In the genomic region with DNA sequence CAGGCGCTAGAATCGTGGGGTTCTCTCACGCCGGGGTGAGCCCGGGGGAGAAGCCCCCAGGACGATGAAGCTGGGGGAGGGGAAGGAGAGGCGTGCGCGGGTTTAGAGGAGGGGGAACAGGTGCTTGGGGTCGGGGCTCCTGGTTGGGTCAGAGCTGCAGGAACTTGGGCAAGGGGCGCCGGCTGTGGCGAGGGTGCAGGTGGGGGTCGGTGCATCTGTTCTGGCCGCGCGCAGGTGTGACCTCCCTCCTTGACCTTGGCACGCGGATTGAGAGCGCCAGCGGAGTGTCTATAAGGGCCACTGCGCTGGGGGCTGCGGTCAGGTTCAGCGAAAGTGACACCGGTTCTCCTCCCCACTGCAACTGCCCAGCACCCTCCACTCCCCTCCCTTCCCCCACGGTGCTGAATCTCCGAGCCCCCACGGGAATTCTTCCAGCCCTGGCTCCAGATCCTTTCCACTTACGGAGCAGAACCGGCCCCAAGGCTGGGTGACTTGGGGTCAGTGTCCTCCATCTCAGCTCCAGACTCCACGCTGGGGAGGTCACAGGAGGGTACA, we compare ENCODE assay signal across 8 cellular contexts. TPM values are rescaled to one million over a fixed set of nuclear protein-coding genes. Genes with fewer than 3 reads are reported as not detected.
DNase-seq lines count a peak whose midpoint lies in the region; ATAC-seq, FAIRE-seq and TF ChIP-seq lines count a peak whose summit lies in the region.

No MANE protein-coding gene starts in this region.

- H3K4me3 ChIP-seq in endothelial cell of umbilical vein (replicated peaks in 1 of 3; ENCODE audit: insufficient read depth in 1 of 3, low read depth in 1 of 3, low read length in 3 of 3) = peak overlapping the region; percentile 26 to 41 (median 36)
- H3K4me3 ChIP-seq in vagina = peak overlapping the region; percentile 59 to 93

- peak overlapping the region in 1 of 2 donors; percentile 34 for H3K27ac Mint-ChIP-seq in T-cell

- TF ChIP-seq POLR2A in endothelial cell of umbilical vein (IDR thresholded peaks at IDR 0.05; ENCODE audit: low read depth, low read length) (no peak), vagina (IDR thresholded peaks at IDR 0.05) (no peak)

- ATAC-seq in T-cell (replicated peaks in 1 of 4) (no peak), foreskin keratinocyte (no peak), HG02642 (IDR thresholded peaks at IDR 0.05; ENCODE audit: poor library complexity, unreplicated experiment) (no peak)

- dilution Hi-C loops in endothelial cell of umbilical vein (cut with MboI; ENCODE audit: extremely low pct_ligation_motif_present, low sequenced_read_pairs) = no loop called here

- DNase-seq in activated CD8-positive, alpha-beta memory T cell treated with anti-CD3 and anti-CD28 coated beads, Interleukin-2, amount 50 U/mL, for 48 hours = peak; percentile 54
- DNase-seq in activated CD8-positive, alpha-beta memory T cell treated with anti-CD3 and anti-CD28 coated beads, Interleukin-2, amount 50 U/mL, for 4 hours = no peak
- peak in 2 of 34 experiments; percentile 2 to 13 for DNase-seq in T-cell
- no peak for DNase-seq in endothelial cell of umbilical vein (ENCODE audit: low read depth, low spot score)
- DNase-seq in myocyte (ENCODE audit: low read depth) = peak; percentile 79
- no peak for DNase-seq in vagina (ENCODE audit: extremely low spot score in 2 of 2)
- DNase-seq in foreskin keratinocyte = no peak

- H3K36me3 ChIP-seq in endothelial cell of umbilical vein (ENCODE audit: control insufficient read depth in 2 of 2, extremely low read depth in 1 of 2, insufficient read depth in 2 of 2, low read length in 2 of 2) = peaks cover 0 to 4% of the 10 kb centered on the region in 2 experiments
- H3K36me3 ChIP-seq in vagina = no peaks in the 10 kb centered on the region

- H3K79me2 ChIP-seq in endothelial cell of umbilical vein (ENCODE audit: control insufficient read depth, insufficient read depth, low read length) = peaks cover 27% of the 10 kb centered on the region

- FAIRE-seq in endothelial cell of umbilical vein (lab: Jason Lieb, UNC) = no peak

- POLR2A ChIA-PET in T-cell (lab: Charles Lee) = interaction anchor here (0.5 to 1.1 kb wide), 3 partner anchors 118 to 1198 kb away, joined by 3 to 7 read pairs (median 3); partner anchors contain the start of gene CALR3 (in 1 of the 2)
- POLR2A ChIA-PET in endothelial cell of umbilical vein (lab: Charles Lee) = interaction anchor here (0.7 kb wide), 1 partner anchor 15 kb away, joined by 8 read pairs; no protein-coding TSS in a partner anchor

- TF ChIP-seq CTCF in endothelial cell of umbilical vein (IDR thresholded peaks at IDR 0.05; ENCODE audit: extremely low read depth in 1 of 2, insufficient read depth in 1 of 2, low read depth in 1 of 2, low read length in 2 of 2) = no peak
- no peak for TF ChIP-seq CTCF in vagina (IDR thresholded peaks at IDR 0.05)
- no peak for TF ChIP-seq CTCF in foreskin keratinocyte (conservative IDR thresholded peaks at IDR 0.05)

- H3K9ac ChIP-seq in endothelial cell of umbilical vein (replicated peaks; ENCODE audit: extremely low read depth, insufficient read depth, low read length) = peak overlapping the region; percentile 13

- H3K4me1 ChIP-seq in endothelial cell of umbilical vein (ENCODE audit: control insufficient read depth, extremely low read depth, insufficient read depth, low read length) (peaks cover 16% of the 10 kb centered on the region), vagina (peaks cover 38% of the 10 kb centered on the region), foreskin keratinocyte (no peaks in the 10 kb centered on the region)

- BruUV-seq in endothelial cell of umbilical vein (replicated peaks; lab: Mats Ljungman, UMichigan) = no TSS peak

- H2AFZ ChIP-seq in endothelial cell of umbilical vein (ENCODE audit: low read depth, low read length) = peak overlapping the region; percentile 83

- intact Hi-C loops in endothelial cell of umbilical vein (cut with micrococcal nuclease) = no loop called here
- intact Hi-C loops in vagina (cut with DNase I) = no loop called here

- H3K9me3 Mint-ChIP-seq in T-cell = no peaks in the 10 kb centered on the region

- no peaks in the 10 kb centered on the region for H3K27me3 Mint-ChIP-seq in T-cell

- H3K27ac ChIP-seq in endothelial cell of umbilical vein (ENCODE audit: insufficient read depth, low read depth, low read length) (no peak overlapping the region), vagina (peak overlapping the region; percentile 36), foreskin keratinocyte (no peak overlapping the region)

- peak overlapping the region; percentile 87 for H3K4me2 ChIP-seq in endothelial cell of umbilical vein (ENCODE audit: insufficient read depth, low read length)

- peak overlapping the region; percentile 75 to 93 (median 80) for H3K4me3 Mint-ChIP-seq in T-cell

- CTCF ChIA-PET in T-cell (lab: Charles Lee) = interaction anchor here (0.6 to 1.1 kb wide), 4 partner anchors 7 to 648 kb away, joined by 3 to 8 read pairs (median 3); partner anchors contain the start of gene DDA1 (in 1 of the 2)
- CTCF ChIA-PET in endothelial cell of umbilical vein (lab: Charles Lee) = interaction anchor here (0.7 to 2.6 kb wide), 4 partner anchors 13 to 772 kb away, joined by 3 to 8 read pairs (median 4); no protein-coding TSS in a partner anchor

- peaks cover 28 to 44% (median 36%) of the 10 kb centered on the region in 3 donors for H3K4me1 Mint-ChIP-seq in T-cell

- H3K27me3 ChIP-seq in endothelial cell of umbilical vein (ENCODE audit: control insufficient read depth in 2 of 2, insufficient read depth in 2 of 2, low read length in 2 of 2) (no peaks in the 10 kb centered on the region), vagina (no peaks in the 10 kb centered on the region), foreskin keratinocyte (peaks cover 3% of the 10 kb centered on the region)

- peaks cover 11% of the 10 kb centered on the region for H3K36me3 Mint-ChIP-seq in T-cell

- no peaks in the 10 kb centered on the region for H3K9me3 ChIP-seq in endothelial cell of umbilical vein (replicated peaks; ENCODE audit: control insufficient read depth, insufficient read depth, low read length)
- H3K9me3 ChIP-seq in vagina = no peaks in the 10 kb centered on the region

- H3K9me1 ChIP-seq in endothelial cell of umbilical vein (replicated peaks; ENCODE audit: control insufficient read depth, extremely low read depth, insufficient read depth, low read length) = no peaks in the 10 kb centered on the region

- peaks cover 2% of the 10 kb centered on the region for H4K20me1 ChIP-seq in endothelial cell of umbilical vein (replicated peaks; ENCODE audit: control insufficient read depth, extremely low read depth, insufficient read depth, low read length)

RNA-seq across cellular contexts. Expression of gene TMEM38A, which starts 0.6 kb away (rescaled TPM):
- total RNA-seq in T-cell (1 to 10 TPM in 2 of 5 donors, under 1 TPM in 3; 0.45 to 2.0 (median 0.77) TPM), endothelial cell of umbilical vein (1.6 and 2.2 TPM in 2 replicates), myocyte (128 and 135 TPM in 2 replicates), vagina (4.7 TPM), foreskin keratinocyte (1.3 and 1.6 TPM in 2 replicates)
- polyA plus RNA-seq in endothelial cell of umbilical vein (1.6 and 2.0 TPM in 2 replicates), foreskin keratinocyte (1.3 TPM in 2 replicates)
- polyA plus RNA-seq in endothelial cell of umbilical vein (2011; cell fraction: cytosol; rRNA removed) = 1.6 and 2.3 TPM in 2 replicates
- polyA plus RNA-seq in endothelial cell of umbilical vein (2011; cell fraction: nucleus; rRNA removed) = 1.3 and 1.5 TPM in 2 replicates
- polyA plus RNA-seq in endothelial cell of umbilical vein (2012) = 1.7 and 3.3 TPM in 2 replicates
- 1.7 and 4.0 TPM in 2 replicates for polyA minus RNA-seq in endothelial cell of umbilical vein
- 8.5 TPM for polyA minus RNA-seq in endothelial cell of umbilical vein (2011; cell fraction: cytosol; rRNA and poly(A)+ RNA removed)
- 0.91 and 1.7 TPM in 2 replicates for polyA minus RNA-seq in endothelial cell of umbilical vein (2011; cell fraction: nucleus; rRNA and poly(A)+ RNA removed)
- polyA plus RNA-seq in myocyte (2012) = 31.0 TPM

RNA-seq across cellular contexts. Expression of gene SMIM7, which starts 1.6 kb away (rescaled TPM):
- total RNA-seq in T-cell (10 to 100 TPM; 56.7 to 77.6 (median 73.1) TPM), endothelial cell of umbilical vein (45.7 and 51.1 TPM in 2 replicates), myocyte (60.3 and 64.9 TPM in 2 replicates), vagina (75.1 TPM), foreskin keratinocyte (58.2 and 61.8 TPM in 2 replicates)
- polyA plus RNA-seq in endothelial cell of umbilical vein (53.7 and 62.0 TPM in 2 replicates), foreskin keratinocyte (72.7 and 75.8 TPM in 2 replicates)
- polyA plus RNA-seq in endothelial cell of umbilical vein (2011; cell fraction: cytosol; rRNA removed) = 74.9 and 81.5 TPM in 2 replicates
- polyA plus RNA-seq in endothelial cell of umbilical vein (2011; cell fraction: nucleus; rRNA removed) = 56.0 and 62.4 TPM in 2 replicates
- polyA plus RNA-seq in endothelial cell of umbilical vein (2012) = 56.1 and 56.6 TPM in 2 replicates
- polyA minus RNA-seq in endothelial cell of umbilical vein = 58.9 and 59.9 TPM in 2 replicates
- 27.8 TPM for polyA minus RNA-seq in endothelial cell of umbilical vein (2011; cell fraction: cytosol; rRNA and poly(A)+ RNA removed)
- polyA minus RNA-seq in endothelial cell of umbilical vein (2011; cell fraction: nucleus; rRNA and poly(A)+ RNA removed) = 46.6 and 61.2 TPM in 2 replicates
- polyA plus RNA-seq in myocyte (2012) = 70.4 TPM

RNA-seq across cellular contexts. Expression of gene MED26, which starts 33.6 kb away (rescaled TPM):
- total RNA-seq in T-cell (10 to 100 TPM; 14.7 to 42.0 (median 21.1) TPM), endothelial cell of umbilical vein (9.2 and 13.4 TPM in 2 replicates), myocyte (9.2 and 9.5 TPM in 2 replicates), vagina (11.3 TPM), foreskin keratinocyte (7.6 and 7.9 TPM in 2 replicates)
- polyA plus RNA-seq in endothelial cell of umbilical vein (5.6 and 6.2 TPM in 2 replicates), foreskin keratinocyte (4.7 and 4.9 TPM in 2 replicates)
- polyA plus RNA-seq in endothelial cell of umbilical vein (2011; cell fraction: cytosol; rRNA removed) = 4.1 and 5.0 TPM in 2 replicates
- 5.4 and 6.3 TPM in 2 replicates for polyA plus RNA-seq in endothelial cell of umbilical vein (2011; cell fraction: nucleus; rRNA removed)
- 3.9 and 5.4 TPM in 2 replicates for polyA plus RNA-seq in endothelial cell of umbilical vein (2012)
- polyA minus RNA-seq in endothelial cell of umbilical vein = 9.1 and 9.9 TPM in 2 replicates
- polyA minus RNA-seq in endothelial cell of umbilical vein (2011; cell fraction: cytosol; rRNA and poly(A)+ RNA removed) = 12.6 TPM
- polyA minus RNA-seq in endothelial cell of umbilical vein (2011; cell fraction: nucleus; rRNA and poly(A)+ RNA removed) = 8.5 and 12.1 TPM in 2 replicates
- 6.4 TPM for polyA plus RNA-seq in myocyte (2012)

RNA-seq across cellular contexts. Expression of gene NWD1, which starts 58.1 kb away (rescaled TPM):
- total RNA-seq in T-cell = under 1 TPM in 1 of 5 donors, not detected in 4; 0.03 TPM
- not detected in 2 replicates for total RNA-seq in endothelial cell of umbilical vein
- not detected in 2 replicates for polyA plus RNA-seq in endothelial cell of umbilical vein
- not detected in 2 replicates for polyA plus RNA-seq in endothelial cell of umbilical vein (2011; cell fraction: cytosol; rRNA removed)
- not detected in 2 replicates for polyA plus RNA-seq in endothelial cell of umbilical vein (2011; cell fraction: nucleus; rRNA removed)
- not detected in 2 replicates for polyA plus RNA-seq in endothelial cell of umbilical vein (2012)
- not detected in 2 replicates for polyA minus RNA-seq in endothelial cell of umbilical vein
- polyA minus RNA-seq in endothelial cell of umbilical vein (2011; cell fraction: cytosol; rRNA and poly(A)+ RNA removed) = 0.20 TPM
- polyA minus RNA-seq in endothelial cell of umbilical vein (2011; cell fraction: nucleus; rRNA and poly(A)+ RNA removed) = not detected in 2 replicates
- total RNA-seq in myocyte = 0.05 TPM in 2 replicates
- 0.01 TPM for polyA plus RNA-seq in myocyte (2012)
- total RNA-seq in vagina = 0.98 TPM
- total RNA-seq in foreskin keratinocyte = 0.21 and 0.24 TPM in 2 replicates
- polyA plus RNA-seq in foreskin keratinocyte = 0.08 and 0.10 TPM in 2 replicates

Comparison
In these comparisons a context has a peak if more than half of its experiments do, and no peak if none do; other contexts are left out.
1. DNase-seq: peak in activated CD8-positive, alpha-beta memory T cell treated with anti-CD3 and anti-CD28 coated beads, Interleukin-2, amount 50 U/mL, for 48 hours (single experiment) and myocyte (single experiment); none in activated CD8-positive, alpha-beta memory T cell treated with anti-CD3 and anti-CD28 coated beads, Interleukin-2, amount 50 U/mL, for 4 hours (single experiment), endothelial cell of umbilical vein (single experiment), vagina (0 of 2) and foreskin keratinocyte (0 of 2).
2. RNA of gene TMEM38A, which starts 0.6 kb away (total RNA-seq): 128 to 135 TPM in myocyte; 4.7 TPM in vagina (single experiment), 1.6 to 2.2 TPM in endothelial cell of umbilical vein, 1.3 to 1.6 TPM in foreskin keratinocyte and 0.45 to 2.0 TPM in T-cell; every median in the first group is over 10 times any median in the second.